ENCODE assay signal across 20 cellular contexts in genomic region chr15:78272776-78273175, GRCh38. TPM values are rescaled to one million over a fixed set of nuclear protein-coding genes. Genes with fewer than 3 reads are reported as not detected.
A peak's percentile ranks its signal among the peaks of the same experiment; 100 is the strongest.
DNase-seq lines count a peak whose midpoint lies in the region; ATAC-seq lines count a peak whose summit lies in the region.
"Had no signal": no experiment of that assay in that cellular context is flagged by ENCODE, and none has a peak within 500 bp of the region (broad histone marks: within the 10 kb centered on the region; RNA-seq: fewer than 3 reads in every experiment).

No MANE protein-coding gene starts in this region.

- no peaks in the 10 kb centered on the region for H3K9me3 ChIP-seq in SJCRH30 (replicated peaks)
- H3K9me3 ChIP-seq: A549; BLaER1 treated with 17β-estradiol and CSF1 and Interleukin-3, amounts not matched to agents 10 nM and 100 nM; Peyer's patch had no signal

- ATAC-seq in GM21576 (IDR thresholded peaks at IDR 0.05; ENCODE audit: unreplicated experiment), result no peak
- ATAC-seq in GM18502 (IDR thresholded peaks at IDR 0.05; ENCODE audit: poor library complexity, unreplicated experiment), result no peak
- ATAC-seq: A549, SK-N-SH treated with all-trans-retinoic acid at 6 μM for 48 hours had no signal

- H3K4me3 Mint-ChIP-seq in activated CD4-positive, alpha-beta memory T cell treated with anti-CD3 and anti-CD28 coated beads for 36 hours, result no peak overlapping the region
- H3K4me3 Mint-ChIP-seq in activated CD4-positive, alpha-beta memory T cell treated with anti-CD3 and anti-CD28 coated beads, Interleukin-2, amount 10 ng/mL, durations not matched to agents 7 days and 5 days, result no peak overlapping the region
- H3K4me3 Mint-ChIP-seq: CD8-positive, alpha-beta memory T cell had no signal

- H3K36me3 ChIP-seq in SJCRH30, result no peaks in the 10 kb centered on the region

- peak overlapping the region; percentile 24 for H3K27ac Mint-ChIP-seq in activated CD4-positive, alpha-beta memory T cell treated with anti-CD3 and anti-CD28 coated beads for 36 hours
- H3K27ac Mint-ChIP-seq in activated CD4-positive, alpha-beta memory T cell treated with anti-CD3 and anti-CD28 coated beads, Interleukin-2, amount 10 ng/mL, durations not matched to agents 7 days and 5 days, result no peak overlapping the region

- POLR2A ChIA-PET in activated CD4-positive, alpha-beta memory T cell treated with anti-CD3 and anti-CD28 coated beads for 36 hours (lab: Charles Lee), result interaction anchor here (1.2 kb wide), 1 partner anchor 8 kb away, joined by 4 read pairs; the partner anchor contains the start of gene DNAJA4
- POLR2A ChIA-PET in activated CD4-positive, alpha-beta memory T cell treated with anti-CD3 and anti-CD28 coated beads, Interleukin-2, amount 10 ng/mL, durations not matched to agents 7 days and 5 days (lab: Charles Lee), result no interaction called here

- intact Hi-C loops in activated CD4-positive, alpha-beta memory T cell treated with anti-CD3 and anti-CD28 coated beads for 36 hours (cut with micrococcal nuclease), result no loop called here

- no peak overlapping the region for H3K4me3 ChIP-seq in SJCRH30
- H3K4me3 ChIP-seq: A549; BLaER1 treated with 17β-estradiol and CSF1 and Interleukin-3, amounts not matched to agents 10 nM and 100 nM; Peyer's patch had no signal

- no peak for DNase-seq in activated CD4-positive, alpha-beta memory T cell treated with anti-CD3 and anti-CD28 coated beads for 36 hours
- DNase-seq in activated CD4-positive, alpha-beta memory T cell treated with anti-CD3 and anti-CD28 coated beads, Interleukin-2, amount 10 ng/mL, durations not matched to agents 7 days and 5 days, result no peak
- DNase-seq in COLO829 (ENCODE audit: low spot score) (peak; percentile 79), SJCRH30 (peak; percentile 29 to 52), glomerular visceral epithelial cell (ENCODE audit: extremely low spot score) (peak; percentile 9), SHP77 (lab: John Stamatoyannopoulos, UW) (no peak)
- DNase-seq: CD8-positive, alpha-beta memory T cell; DMS79; NCI-H1436 treated with DMSO at 0.1 percent for 48 hours; NCI-H2029 treated with DMSO at 0.1 percent for 48 hours; NCI-H510A; NK-92 treated with Interleukin-12 subunit alpha and Interleukin-12 subunit beta, amount 100 ng/mL, for 24 hours; Peyer's patch; T-helper 1 cell had no signal

- no peaks in the 10 kb centered on the region for H3K27me3 Mint-ChIP-seq in activated CD4-positive, alpha-beta memory T cell treated with anti-CD3 and anti-CD28 coated beads for 36 hours
- H3K27me3 Mint-ChIP-seq in activated CD4-positive, alpha-beta memory T cell treated with anti-CD3 and anti-CD28 coated beads, Interleukin-2, amount 10 ng/mL, durations not matched to agents 7 days and 5 days, result no peaks in the 10 kb centered on the region
- H3K27me3 Mint-ChIP-seq: CD8-positive, alpha-beta memory T cell had no signal

- CTCF ChIA-PET in activated CD4-positive, alpha-beta memory T cell treated with anti-CD3 and anti-CD28 coated beads for 36 hours (lab: Charles Lee), result interaction anchor here (1.3 to 1.5 kb wide), 2 partner anchors 32 to 150 kb away, joined by 3 to 4 read pairs; no protein-coding TSS in a partner anchor
- CTCF ChIA-PET in activated CD4-positive, alpha-beta memory T cell treated with anti-CD3 and anti-CD28 coated beads, Interleukin-2, amount 10 ng/mL, durations not matched to agents 7 days and 5 days (lab: Charles Lee), result interaction anchor here (1.0 kb wide), 1 partner anchor 32 kb away, joined by 3 read pairs; no protein-coding TSS in a partner anchor

- no peaks in the 10 kb centered on the region for H3K27me3 ChIP-seq in SJCRH30
- H3K27me3 ChIP-seq: BLaER1 treated with 17β-estradiol and CSF1 and Interleukin-3, amounts not matched to agents 10 nM and 100 nM; Peyer's patch had no signal

- no peaks in the 10 kb centered on the region for H3K9me3 Mint-ChIP-seq in activated CD4-positive, alpha-beta memory T cell treated with anti-CD3 and anti-CD28 coated beads for 36 hours
- H3K9me3 Mint-ChIP-seq in activated CD4-positive, alpha-beta memory T cell treated with anti-CD3 and anti-CD28 coated beads, Interleukin-2, amount 10 ng/mL, durations not matched to agents 7 days and 5 days, result no peaks in the 10 kb centered on the region
- H3K9me3 Mint-ChIP-seq: CD8-positive, alpha-beta memory T cell had no signal

- H3K27ac ChIP-seq in SJCRH30, result no peak overlapping the region
- H3K27ac ChIP-seq: A549; BLaER1 treated with 17β-estradiol and CSF1 and Interleukin-3, amounts not matched to agents 10 nM and 100 nM; KMS-11; Peyer's patch had no signal

- peaks cover 5% of the 10 kb centered on the region for H3K4me1 Mint-ChIP-seq in activated CD4-positive, alpha-beta memory T cell treated with anti-CD3 and anti-CD28 coated beads for 36 hours (ENCODE audit: low read depth)
- H3K4me1 Mint-ChIP-seq in activated CD4-positive, alpha-beta memory T cell treated with anti-CD3 and anti-CD28 coated beads, Interleukin-2, amount 10 ng/mL, durations not matched to agents 7 days and 5 days, result peaks cover 8% of the 10 kb centered on the region

- H3K36me3 Mint-ChIP-seq in activated CD4-positive, alpha-beta memory T cell treated with anti-CD3 and anti-CD28 coated beads for 36 hours, result peaks cover 18% of the 10 kb centered on the region
- peaks cover 29% of the 10 kb centered on the region for H3K36me3 Mint-ChIP-seq in activated CD4-positive, alpha-beta memory T cell treated with anti-CD3 and anti-CD28 coated beads, Interleukin-2, amount 10 ng/mL, durations not matched to agents 7 days and 5 days (ENCODE audit: low read depth)

- peaks cover 23% of the 10 kb centered on the region for H3K4me1 ChIP-seq in SJCRH30
- H3K4me1 ChIP-seq: Peyer's patch had no signal

RNA-seq across cellular contexts. Expression of gene DNAJA4, which starts 8.4 kb away (rescaled TPM):
- 10 to 100 TPM; 36.3 to 39.6 TPM for total RNA-seq in activated CD4-positive, alpha-beta memory T cell treated with anti-CD3 and anti-CD28 coated beads for 36 hours
- 10 to 100 TPM; 27.7 to 30.9 TPM for total RNA-seq in activated CD4-positive, alpha-beta memory T cell treated with anti-CD3 and anti-CD28 coated beads, Interleukin-2, amount 10 ng/mL, durations not matched to agents 7 days and 5 days
- total RNA-seq in SJCRH30 (2014; rRNA removed; shearing (Covaris generic)), result 0.15 TPM in 1 of 2 replicates, not detected in the other

RNA-seq across cellular contexts. Expression of gene SKIC8, which starts 26.6 kb away (rescaled TPM):
- 10 to 100 TPM; 50.1 to 51.3 TPM for total RNA-seq in activated CD4-positive, alpha-beta memory T cell treated with anti-CD3 and anti-CD28 coated beads for 36 hours
- total RNA-seq in activated CD4-positive, alpha-beta memory T cell treated with anti-CD3 and anti-CD28 coated beads, Interleukin-2, amount 10 ng/mL, durations not matched to agents 7 days and 5 days, result 10 to 100 TPM; 35.4 to 35.7 TPM
- 60.5 and 69.8 TPM in 2 replicates for total RNA-seq in SJCRH30 (2014; rRNA removed; shearing (Covaris generic))

RNA-seq across cellular contexts. Expression of gene ACSBG1, which starts 38.4 kb away (rescaled TPM):
- total RNA-seq in activated CD4-positive, alpha-beta memory T cell treated with anti-CD3 and anti-CD28 coated beads for 36 hours, result under 1 TPM in 1 of 2 experiments, not detected in 1; 0.26 TPM
- total RNA-seq in activated CD4-positive, alpha-beta memory T cell treated with anti-CD3 and anti-CD28 coated beads, Interleukin-2, amount 10 ng/mL, durations not matched to agents 7 days and 5 days, result not detected
- 0.08 and 0.63 TPM in 2 replicates for total RNA-seq in SJCRH30 (2014; rRNA removed; shearing (Covaris generic))
- total RNA-seq: CD8-positive, alpha-beta memory T cell; Peyer's patch had no signal

Comparison
In these comparisons a context has a peak if more than half of its experiments do, and no peak if none do; other contexts are left out.
1. DNase-seq: peak in COLO829 (single experiment), SJCRH30 (2 of 2) and glomerular visceral epithelial cell (single experiment); none in activated CD4-positive, alpha-beta memory T cell treated with anti-CD3 and anti-CD28 coated beads for 36 hours (single experiment), activated CD4-positive, alpha-beta memory T cell treated with anti-CD3 and anti-CD28 coated beads, Interleukin-2, amount 10 ng/mL, durations not matched to agents 7 days and 5 days (single experiment) and SHP77 (0 of 2).
2. RNA of gene DNAJA4, which starts 8.4 kb away (total RNA-seq): 36.3 to 39.6 TPM in activated CD4-positive, alpha-beta memory T cell treated with anti-CD3 and anti-CD28 coated beads for 36 hours and 27.7 to 30.9 TPM in activated CD4-positive, alpha-beta memory T cell treated with anti-CD3 and anti-CD28 coated beads, Interleukin-2, amount 10 ng/mL, durations not matched to agents 7 days and 5 days; 0.15 TPM in SJCRH30; every median in the first group is over 10 times any median in the second.